28 cellular contexts compared by ENCODE assay signal in genomic region chr19:2805261-2805900, GRCh38.
"Had no signal": no experiment of that assay in that cellular context is flagged by ENCODE, and none has a peak within 500 bp of the region (broad histone marks: within the 10 kb centered on the region; RNA-seq: fewer than 3 reads in every experiment).

No MANE protein-coding gene starts in this region.

- H3K9me3 ChIP-seq: MG63 had no signal

- ATAC-seq: activated CD8-positive, alpha-beta memory T cell treated with anti-CD3 and anti-CD28 coated beads, Interleukin-2, amount 10 ng/mL, durations not matched to agents 7 days and 5 days; T-cell had no signal

- H3K27me3 Mint-ChIP-seq: activated B cell treated with CpG ODN at 0.5 μM for 24 hours; activated CD4-positive, alpha-beta T cell treated with anti-CD3 and anti-CD28 coated beads, Interleukin-2, amount 10 ng/mL, durations not matched to agents 24 days and 14 days; activated CD8-positive, alpha-beta memory T cell treated with anti-CD3 and anti-CD28 coated beads, Interleukin-2, amount 10 ng/mL, durations not matched to agents 7 days and 5 days; activated naive CD4-positive, alpha-beta T cell treated with anti-CD3 and anti-CD28 coated beads, Interleukin-2, amount 50 U/mL, for 24 hours; activated T-cell treated with anti-CD3 and anti-CD28 coated beads, Interleukin-2, amount 50 U/mL, for 24 hours; T-cell had no signal

- FAIRE-seq: TTC549 had no signal

- H3K9ac ChIP-seq: KMS-11 had no signal

- DNase-seq: activated B cell treated with CpG ODN at 0.5 μM for 24 hours; activated CD4-positive, alpha-beta T cell treated with anti-CD3 and anti-CD28 coated beads for 1 hour; activated CD4-positive, alpha-beta T cell treated with anti-CD3 and anti-CD28 coated beads, Interleukin-2, amount 10 ng/mL, durations not matched to agents 24 days and 14 days; activated CD4-positive, alpha-beta T cell treated with anti-CD3 and anti-CD28 coated beads, Interleukin-2, amount 50 U/mL, for 48 hours; activated CD8-positive, alpha-beta memory T cell treated with anti-CD3 and anti-CD28 coated beads, Interleukin-2, amount 10 ng/mL, durations not matched to agents 7 days and 5 days; activated effector memory CD4-positive, alpha-beta T cell treated with Interleukin-2 at 50 U/mL for 16 hours; activated naive CD4-positive, alpha-beta T cell; activated T-cell treated with anti-CD3 and anti-CD28 coated beads, Interleukin-2, amount 50 U/mL, for 24 hours; aorta; MG63; MV-4-11; NCI-H1092 treated with DMSO at 0.1 percent for 48 hours; NCI-H1417 treated with DMSO at 0.1 percent for 48 hours; NCI-H1694; NCI-H2029; NCI-H2107; NCI-H2171 treated with DMSO at 0.1 percent for 48 hours; NCI-H226; NCI-H526 treated with DMSO at 0.1 percent for 48 hours; NCI-H82; T-cell; T-helper 2 cell; T1000 had no signal

- H3K27ac ChIP-seq: KMS-11, SK-N-MC had no signal

- H3K27ac Mint-ChIP-seq: activated B cell treated with CpG ODN at 0.5 μM for 24 hours; activated CD4-positive, alpha-beta T cell treated with anti-CD3 and anti-CD28 coated beads, Interleukin-2, amount 10 ng/mL, durations not matched to agents 24 days and 14 days; activated CD8-positive, alpha-beta memory T cell treated with anti-CD3 and anti-CD28 coated beads, Interleukin-2, amount 10 ng/mL, durations not matched to agents 7 days and 5 days; activated naive CD4-positive, alpha-beta T cell treated with anti-CD3 and anti-CD28 coated beads, Interleukin-2, amount 50 U/mL, for 24 hours; activated T-cell treated with anti-CD3 and anti-CD28 coated beads, Interleukin-2, amount 50 U/mL, for 24 hours; activated T-helper 1 cell treated with anti-CD3 and anti-CD28 coated beads, Interleukin-12 subunit alpha, Interleukin-12 subunit beta, Interleukin-2, Interleukin-4 antibody, amounts not matched to agents 30 ng/mL and 10 ng/mL and 1 ng/mL, durations not matched to agents 14 hours and 24 hours and 36 hours; T-cell had no signal

- H3K4me2 ChIP-seq: KMS-11 had no signal

- H3K27me3 ChIP-seq: MG63 had no signal

- H3K4me1 Mint-ChIP-seq: activated B cell treated with CpG ODN at 0.5 μM for 24 hours; activated CD4-positive, alpha-beta T cell treated with anti-CD3 and anti-CD28 coated beads, Interleukin-2, amount 10 ng/mL, durations not matched to agents 24 days and 14 days; activated CD8-positive, alpha-beta memory T cell treated with anti-CD3 and anti-CD28 coated beads, Interleukin-2, amount 10 ng/mL, durations not matched to agents 7 days and 5 days; activated naive CD4-positive, alpha-beta T cell treated with anti-CD3 and anti-CD28 coated beads, Interleukin-2, amount 50 U/mL, for 24 hours had no signal

- H3K4me3 Mint-ChIP-seq: activated B cell treated with CpG ODN at 0.5 μM for 24 hours; activated CD4-positive, alpha-beta T cell treated with anti-CD3 and anti-CD28 coated beads, Interleukin-2, amount 10 ng/mL, durations not matched to agents 24 days and 14 days; activated CD8-positive, alpha-beta memory T cell treated with anti-CD3 and anti-CD28 coated beads, Interleukin-2, amount 10 ng/mL, durations not matched to agents 7 days and 5 days; activated naive CD4-positive, alpha-beta T cell treated with anti-CD3 and anti-CD28 coated beads, Interleukin-2, amount 50 U/mL, for 24 hours; activated T-cell treated with anti-CD3 and anti-CD28 coated beads, Interleukin-2, amount 50 U/mL, for 24 hours; activated T-helper 1 cell treated with anti-CD3 and anti-CD28 coated beads, Interleukin-12 subunit alpha, Interleukin-12 subunit beta, Interleukin-2, Interleukin-4 antibody, amounts not matched to agents 30 ng/mL and 10 ng/mL and 1 ng/mL, durations not matched to agents 14 hours and 24 hours and 36 hours; T-cell had no signal

- H3K9me3 Mint-ChIP-seq: activated B cell treated with CpG ODN at 0.5 μM for 24 hours; activated CD4-positive, alpha-beta T cell treated with anti-CD3 and anti-CD28 coated beads, Interleukin-2, amount 10 ng/mL, durations not matched to agents 24 days and 14 days; activated naive CD4-positive, alpha-beta T cell treated with anti-CD3 and anti-CD28 coated beads, Interleukin-2, amount 50 U/mL, for 24 hours; activated T-cell treated with anti-CD3 and anti-CD28 coated beads, Interleukin-2, amount 50 U/mL, for 24 hours; activated T-helper 1 cell treated with anti-CD3 and anti-CD28 coated beads, Interleukin-12 subunit alpha, Interleukin-12 subunit beta, Interleukin-2, Interleukin-4 antibody, amounts not matched to agents 30 ng/mL and 10 ng/mL and 1 ng/mL, durations not matched to agents 14 hours and 24 hours and 36 hours; T-cell had no signal

- H3K4me3 ChIP-seq: MG63, SK-N-MC had no signal
